Comparison of ENCODE assay signal across 15 cellular contexts in genomic region chr22:32531228-32531627, GRCh38. TPM values are rescaled to one million over a fixed set of nuclear protein-coding genes. Genes with fewer than 3 reads are reported as not detected.
DNase-seq lines count a peak whose midpoint lies in the region; ATAC-seq and TF ChIP-seq lines count a peak whose summit lies in the region.
"Had no signal": no experiment of that assay in that cellular context is flagged by ENCODE, and none has a peak within 500 bp of the region (broad histone marks: within the 10 kb centered on the region; RNA-seq: fewer than 3 reads in every experiment).

No MANE protein-coding gene starts in this region.

- H3K4me1 ChIP-seq in IMR-90 (ENCODE audit: control insufficient read depth, insufficient read depth, low read length) (peaks cover 25% of the 10 kb centered on the region), gastroesophageal sphincter (peaks cover 0 to 73% (median 28%) of the 10 kb centered on the region in 3 donors), muscle layer of duodenum (ENCODE audit: control insufficient read depth in 1 of 2, insufficient read depth in 2 of 2, low read length in 2 of 2) (peaks cover 0 to 15% of the 10 kb centered on the region in 2 donors), suprapubic skin (peaks cover 62% of the 10 kb centered on the region)

- no peaks in the 10 kb centered on the region for H3K36me3 ChIP-seq in IMR-90 (ENCODE audit: control insufficient read depth, insufficient read depth, low read length)
- no peaks in the 10 kb centered on the region for H3K36me3 ChIP-seq in gastroesophageal sphincter
- H3K36me3 ChIP-seq in muscle layer of duodenum (ENCODE audit: control insufficient read depth in 1 of 2, insufficient read depth in 2 of 2, low read length in 2 of 2), result no peaks in the 10 kb centered on the region
- no peaks in the 10 kb centered on the region for H3K36me3 ChIP-seq in suprapubic skin
- H3K36me3 ChIP-seq: thoracic aorta had no signal

- peak overlapping the region; percentile 91 for H2BK20ac ChIP-seq in IMR-90 (ENCODE audit: low read depth, low read length)

- H3K27me3 ChIP-seq in IMR-90 (ENCODE audit: control insufficient read depth, insufficient read depth, low read length), result no peaks in the 10 kb centered on the region
- peaks cover 7% of the 10 kb centered on the region for H3K27me3 ChIP-seq in gastroesophageal sphincter
- H3K27me3 ChIP-seq in muscle layer of duodenum (ENCODE audit: low read depth, low read length), result no peaks in the 10 kb centered on the region
- no peaks in the 10 kb centered on the region for H3K27me3 ChIP-seq in suprapubic skin

- H2AFZ ChIP-seq in IMR-90 (replicated peaks; ENCODE audit: low read length, poor library complexity), result peak overlapping the region; percentile 54

- H3K27ac ChIP-seq in IMR-90 (ENCODE audit: insufficient read depth, low read length) (peak overlapping the region; percentile 3; the same call in 1 of the 2 replicates), gastroesophageal sphincter (peak overlapping the region in 3 of 4 donors; percentile 68 to 77 (median 72)), muscle layer of duodenum (ENCODE audit: low read length) (peak overlapping the region; percentile 30), suprapubic skin (peak overlapping the region; percentile 77)
- H3K27ac ChIP-seq: thoracic aorta had no signal

- H3K9me3 ChIP-seq in IMR-90 (ENCODE audit: control insufficient read depth, insufficient read depth, low read length) (no peaks in the 10 kb centered on the region), gastroesophageal sphincter (no peaks in the 10 kb centered on the region), muscle layer of duodenum (ENCODE audit: control insufficient read depth in 1 of 2, low read length in 2 of 2) (no peaks in the 10 kb centered on the region), suprapubic skin (no peaks in the 10 kb centered on the region)
- H3K9me3 ChIP-seq: thoracic aorta had no signal

- H3K4me3 ChIP-seq in IMR-90 (ENCODE audit: insufficient read depth, low read depth, low read length), result no peak overlapping the region
- no peak overlapping the region for H3K4me3 ChIP-seq in gastroesophageal sphincter
- H3K4me3 ChIP-seq in muscle layer of duodenum (ENCODE audit: low read depth in 1 of 2, low read length in 2 of 2), result no peak overlapping the region
- H3K4me3 ChIP-seq in suprapubic skin, result no peak overlapping the region
- H3K4me3 ChIP-seq: coronary artery, thoracic aorta had no signal

- peaks cover 14% of the 10 kb centered on the region for H3K9me1 ChIP-seq in IMR-90 (ENCODE audit: insufficient read depth, low read length)

- H3K79me1 ChIP-seq in IMR-90 (ENCODE audit: low read depth in 1 of 2, low read length in 2 of 2), result 0 out of 4 replicates have a peak, but pooled peaks cover 0 to 5% of the 10 kb centered on the region in 2 experiments

- H3K4ac ChIP-seq in IMR-90 (ENCODE audit: low read depth, low read length), result peak overlapping the region; percentile 79

- TF ChIP-seq CTCF in IMR-90 (conservative IDR thresholded peaks at IDR 0.05; ENCODE audit: low read depth, low read length) (no peak), gastroesophageal sphincter (IDR thresholded peaks at IDR 0.05) (no peak), suprapubic skin (IDR thresholded peaks at IDR 0.05) (no peak)

- H2BK120ac ChIP-seq in IMR-90 (ENCODE audit: low read depth, low read length), result peak overlapping the region; percentile 80

- POLR2A ChIA-PET in IMR-90 (lab: Charles Lee; ENCODE audit: unreplicated experiment), result interaction anchor here (0.6 kb wide), 1 partner anchor 92 kb away, joined by 14 read pairs; no protein-coding TSS in a partner anchor

- H3K18ac ChIP-seq in IMR-90 (ENCODE audit: low read depth, low read length), result peak overlapping the region; percentile 8; the same call in 1 of the 2 replicates

- no peak overlapping the region for H3K56ac ChIP-seq in IMR-90 (ENCODE audit: extremely low read depth, insufficient read depth, low read length)

- TF ChIP-seq RAD21 in IMR-90 (IDR thresholded peaks at IDR 0.05; ENCODE audit: low read length), result no peak

- in situ Hi-C loops in IMR-90 (cut with MboI; ENCODE audit: low sequenced_read_pairs), result no loop called here

- peak overlapping the region; percentile 76 for H4K91ac ChIP-seq in IMR-90 (ENCODE audit: insufficient read depth, low read depth, low read length)

- H2BK5ac ChIP-seq in IMR-90 (ENCODE audit: low read depth, low read length, poor library complexity, severe bottlenecking), result no peak overlapping the region

- WGBS in IMR-90 (ENCODE audit: extremely low coverage in 2 of 2, insufficient read length in 1 of 2), 2 experiments, result 60% methylated on average over 2 of the region's 7 CpGs; no CpG with 5 or more reads in 1 of the 2 experiments
- WGBS in gastroesophageal sphincter (ENCODE audit: low coverage in 1 of 2), 2 donors, result 30 to 71% methylated on average over 3 to 7 of the region's 7 CpGs
- WGBS in suprapubic skin, result 56% methylated on average over 7 of the region's 7 CpGs

- H4K20me1 ChIP-seq in IMR-90 (ENCODE audit: insufficient read depth, low read length), result no peaks in the 10 kb centered on the region

- CTCF ChIA-PET in IMR-90 (lab: Yijun Ruan, JAX), result interaction anchor here (0.7 to 1.5 kb wide), 6 partner anchors 22 to 454 kb away, joined by 3 to 9 read pairs (median 3); no protein-coding TSS in a partner anchor

- no TSS peak for BruUV-seq in IMR-90 (replicated peaks; lab: Mats Ljungman, UMichigan)

- TF ChIP-seq EP300 in gastroesophageal sphincter (IDR thresholded peaks at IDR 0.05), result no peak
- TF ChIP-seq EP300 in suprapubic skin (IDR thresholded peaks at IDR 0.05), result no peak

- H4K5ac ChIP-seq in IMR-90 (ENCODE audit: low read depth, low read length), result peak overlapping the region; percentile 33; the same call in 1 of the 2 replicates

- H3K23ac ChIP-seq in IMR-90 (ENCODE audit: low read depth, low read length), result peak overlapping the region; percentile 58; the same call in 1 of the 2 replicates

- no peak overlapping the region; the same call in 2 of the 3 replicates for H2BK15ac ChIP-seq in IMR-90 (ENCODE audit: low read depth, low read length)

- TF ChIP-seq POLR2A in IMR-90 (IDR thresholded peaks at IDR 0.05; ENCODE audit: low read depth, low read length) (no peak), gastroesophageal sphincter (IDR thresholded peaks at IDR 0.05) (no peak), suprapubic skin (IDR thresholded peaks at IDR 0.05) (no peak)

- ATAC-seq in IMR-90 (ENCODE audit: low read depth) (no peak), gastroesophageal sphincter (no peak), GM21786 (IDR thresholded peaks at IDR 0.05; ENCODE audit: unreplicated experiment) (no peak)
- ATAC-seq: activated CD4-positive, CD25-positive, alpha-beta regulatory T cell treated with anti-CD3 and anti-CD28 coated beads, Interleukin-2, amount 50 U/mL, for 24 hours; naive thymus-derived CD8-positive, alpha-beta T cell; Panc1 had no signal

- peak overlapping the region in 1 of 2 experiments; percentile 26; a peak in 1 of 4 replicates for H4K8ac ChIP-seq in IMR-90 (ENCODE audit: low read depth in 2 of 2, low read length in 2 of 2)

- intact Hi-C loops in IMR-90 (cut with micrococcal nuclease), result no loop called here

- dilution Hi-C loops in IMR-90 (cut with HindIII; ENCODE audit: low sequenced_read_pairs, unreplicated experiment), result no loop called here

- no peak overlapping the region for H2AK9ac ChIP-seq in IMR-90 (replicated peaks; ENCODE audit: low read depth, low read length, poor library complexity)

- peak overlapping the region; percentile 78; the same call in 1 of the 2 replicates for H3K14ac ChIP-seq in IMR-90 (replicated peaks; ENCODE audit: low read depth, low read length)

- peak overlapping the region; percentile 76 for H2AK5ac ChIP-seq in IMR-90 (ENCODE audit: low read depth, low read length)

- no peak overlapping the region for H3K4me2 ChIP-seq in IMR-90 (ENCODE audit: low read depth, low read length)

- DNase-seq in IMR-90 (no peak), suprapubic skin (ENCODE audit: low spot score in 2 of 2) (peak in 1 of 2 donors; percentile 65), GOT3 (lab: John Stamatoyannopoulos, UW) (no peak), kidney tubule cell (ENCODE audit: low spot score) (no peak)
- DNase-seq in stimulated activated CD4-positive, alpha-beta T cell treated with anti-CD3 and anti-CD28 coated beads, Interleukin-15, amount 100 ng/mL, for 24 hours, result no peak
- DNase-seq: KG1; naive thymus-derived CD8-positive, alpha-beta T cell; NCI-H524 treated with DMSO at 0.1 percent for 48 hours had no signal

- no peak overlapping the region for H3K9ac ChIP-seq in IMR-90 (ENCODE audit: low read depth, low read length)

TF ChIP-seq in IMR-90, 13 proteins besides CTCF, POLR2A, EP300 and RAD21:
- TF ChIP-seq RFX5 (IDR thresholded peaks at IDR 0.05; ENCODE audit: low read depth, low read length) (no peak), BHLHE40 (IDR thresholded peaks at IDR 0.05; ENCODE audit: low read depth, low read length) (no peak), CEBPB (IDR thresholded peaks at IDR 0.05; ENCODE audit: low read depth, low read length) (no peak), CHD1 (IDR thresholded peaks at IDR 0.05; ENCODE audit: low read depth, low read length) (no peak), NFE2L2 (IDR thresholded peaks at IDR 0.05; ENCODE audit: low read depth, low read length) (no peak)

RNA-seq across cellular contexts. Expression of gene FBXO7, which starts 56.6 kb away (rescaled TPM):
- total RNA-seq in IMR-90 (2012; rRNA removed), result 61.4 and 71.5 TPM in 2 replicates
- polyA plus RNA-seq in IMR-90 (2012; rRNA removed), result 69.7 and 71.5 TPM in 2 replicates
- 34.6 and 44.8 TPM in 2 replicates for polyA plus RNA-seq in IMR-90 (2012; cell fraction: cytosol; rRNA removed)
- 24.9 and 76.6 TPM in 2 replicates for polyA plus RNA-seq in IMR-90 (2012; cell fraction: nucleus; rRNA removed; ENCODE audit: low replicate concordance)
- 10 to 100 TPM; 73.4 to 95.1 (median 87.3) TPM for total RNA-seq in gastroesophageal sphincter
- total RNA-seq in suprapubic skin, result 10 to 100 TPM; 59.8 to 87.9 (median 81.8) TPM

Comparison
In these comparisons a context has a peak if more than half of its experiments do, and no peak if none do; other contexts are left out.
1. H3K27ac ChIP-seq: peak in every context shown above with its lines; median percentile 77 in suprapubic skin; 72 in gastroesophageal sphincter; 30 in muscle layer of duodenum; 3 in IMR-90.